Comparison of ENCODE assay signal across 6 cellular contexts in genomic region chr1:145886390-145886789, GRCh38. TPM values are rescaled to one million over a fixed set of nuclear protein-coding genes. Genes with fewer than 3 reads are reported as not detected.
DNase-seq lines count a peak whose midpoint lies in the region; ATAC-seq and TF ChIP-seq lines count a peak whose summit lies in the region.

No MANE protein-coding gene starts in this region.

- no peak overlapping the region for H4K91ac ChIP-seq in trophoblast cell (ENCODE audit: low read depth, low read length)

- H2BK120ac ChIP-seq in trophoblast cell (ENCODE audit: insufficient read depth, low read length, poor library complexity) = no peak overlapping the region

- no peak overlapping the region for H4K12ac ChIP-seq in trophoblast cell (ENCODE audit: low read depth, low read length)

- H3K9me3 Mint-ChIP-seq in dendritic cell treated with granulocyte-macrophage colony-stimulating factor and Interleukin-4, amounts not matched to agents 40 ng/mL and 50 ng/mL, for 4 days = no peaks in the 10 kb centered on the region

- DNase-seq in trophoblast cell (no peak), NCI-H82 treated with DMSO at 0.1 percent for 48 hours (lab: John Stamatoyannopoulos, UW; ENCODE audit: unreplicated experiment) (no peak), mucosa of descending colon (no peak), ecto neural progenitor cell (ENCODE audit: low spot score) (no peak)

- no peaks in the 10 kb centered on the region for H3K36me3 Mint-ChIP-seq in dendritic cell treated with granulocyte-macrophage colony-stimulating factor and Interleukin-4, amounts not matched to agents 40 ng/mL and 50 ng/mL, for 4 days (ENCODE audit: low read depth)

- peak overlapping the region; percentile 78 for H3K4me3 ChIP-seq in HUES6 (ENCODE audit: low read depth, low read length)
- no peak overlapping the region for H3K4me3 ChIP-seq in trophoblast cell (ENCODE audit: low read depth, low read length)
- no peak overlapping the region for H3K4me3 ChIP-seq in mucosa of descending colon

- no peak for TF ChIP-seq CTCF in mucosa of descending colon (IDR thresholded peaks at IDR 0.05)

- H3K27me3 Mint-ChIP-seq in dendritic cell treated with granulocyte-macrophage colony-stimulating factor and Interleukin-4, amounts not matched to agents 40 ng/mL and 50 ng/mL, for 4 days = peaks cover 21% of the 10 kb centered on the region

- H3K23ac ChIP-seq in trophoblast cell (ENCODE audit: low read length) = no peak overlapping the region

- WGBS in trophoblast cell (ENCODE audit: extremely low coverage, insufficient coverage, insufficient read length) = no CpG with 5 or more reads among the region's 11 CpGs

- H3K27ac ChIP-seq in HUES6 (ENCODE audit: low read depth, low read length) (no peak overlapping the region), trophoblast cell (ENCODE audit: low read depth, low read length) (no peak overlapping the region)

- H2BK12ac ChIP-seq in trophoblast cell (ENCODE audit: low read length) = no peak overlapping the region

- no peaks in the 10 kb centered on the region for H3K9me3 ChIP-seq in HUES6 (ENCODE audit: control insufficient read depth, insufficient read depth, low read depth, low read length)
- H3K9me3 ChIP-seq in trophoblast cell (ENCODE audit: insufficient read depth, low read depth, low read length) = no peaks in the 10 kb centered on the region
- no peaks in the 10 kb centered on the region for H3K9me3 ChIP-seq in mucosa of descending colon

- H3K4me1 ChIP-seq in HUES6 (ENCODE audit: control insufficient read depth, insufficient read depth, low read length) (peaks cover 6% of the 10 kb centered on the region; the same call in 1 of the 2 replicates), trophoblast cell (ENCODE audit: control insufficient read depth in 1 of 2, insufficient read depth in 2 of 2, low read length in 2 of 2) (peaks cover 0 to under 1% of the 10 kb centered on the region in 2 experiments), mucosa of descending colon (ENCODE audit: low read depth) (peaks cover 6% of the 10 kb centered on the region)

- H2AFZ ChIP-seq in trophoblast cell (ENCODE audit: insufficient read depth, low read length, poor library complexity) = peak overlapping the region; percentile 57

- no peak overlapping the region for H2AK5ac ChIP-seq in trophoblast cell (ENCODE audit: low read length)

- peak overlapping the region; percentile 83 for H3K4me3 Mint-ChIP-seq in dendritic cell treated with granulocyte-macrophage colony-stimulating factor and Interleukin-4, amounts not matched to agents 40 ng/mL and 50 ng/mL, for 4 days

- ATAC-seq in mucosa of descending colon = no peak

- intact Hi-C loops in dendritic cell treated with granulocyte-macrophage colony-stimulating factor and Interleukin-4, amounts not matched to agents 40 ng/mL and 50 ng/mL, for 4 days (cut with micrococcal nuclease) = no loop called here
- intact Hi-C loops in mucosa of descending colon (cut with DNase I, micrococcal nuclease) = no loop called here

- no peaks in the 10 kb centered on the region for H3K36me3 ChIP-seq in HUES6 (ENCODE audit: control insufficient read depth, insufficient read depth, low read length)
- no peaks in the 10 kb centered on the region for H3K36me3 ChIP-seq in trophoblast cell (ENCODE audit: control insufficient read depth in 1 of 2, insufficient read depth in 2 of 2, low read length in 2 of 2)
- no peaks in the 10 kb centered on the region for H3K36me3 ChIP-seq in mucosa of descending colon (ENCODE audit: low read depth)

- peaks cover 9% of the 10 kb centered on the region for H3K4me1 Mint-ChIP-seq in dendritic cell treated with granulocyte-macrophage colony-stimulating factor and Interleukin-4, amounts not matched to agents 40 ng/mL and 50 ng/mL, for 4 days (ENCODE audit: low read depth)

- no peak overlapping the region for H3K18ac ChIP-seq in trophoblast cell (ENCODE audit: low read length)

- H3K27me3 ChIP-seq in HUES6 (ENCODE audit: control insufficient read depth, insufficient read depth, low read length) (peaks cover 29% of the 10 kb centered on the region), trophoblast cell (ENCODE audit: insufficient read depth, low read length) (peaks cover 8% of the 10 kb centered on the region)

- no peak overlapping the region for H3K14ac ChIP-seq in trophoblast cell (ENCODE audit: low read length)

- H3K9ac ChIP-seq in HUES6 (ENCODE audit: low read length) = no peak overlapping the region
- H3K9ac ChIP-seq in trophoblast cell (ENCODE audit: low read length) = no peak overlapping the region

- H3K79me2 ChIP-seq in trophoblast cell (ENCODE audit: control insufficient read depth, insufficient read depth, low read length, poor library complexity) = no peaks in the 10 kb centered on the region

- peak overlapping the region; percentile 82 for H3K4me2 ChIP-seq in trophoblast cell (ENCODE audit: low read length)

- no peak overlapping the region for H3K4ac ChIP-seq in trophoblast cell (ENCODE audit: low read depth, low read length)

- H4K8ac ChIP-seq in trophoblast cell (ENCODE audit: low read depth, low read length) = no peak overlapping the region

- no peak overlapping the region for H2BK5ac ChIP-seq in trophoblast cell (ENCODE audit: low read depth, low read length, poor library complexity)

- H3K27ac Mint-ChIP-seq in dendritic cell treated with granulocyte-macrophage colony-stimulating factor and Interleukin-4, amounts not matched to agents 40 ng/mL and 50 ng/mL, for 4 days = no peak overlapping the region

- no peaks in the 10 kb centered on the region for H3K79me1 ChIP-seq in trophoblast cell (ENCODE audit: low read length)

RNA-seq across cellular contexts. Expression of gene ANKRD35, which starts 0.7 kb away (rescaled TPM):
- 0.03 and 0.04 TPM in 2 replicates for polyA plus RNA-seq in trophoblast cell (2013)
- 1 to 10 TPM in 1 of 3 donors, under 1 TPM in 2; 0.26 to 5.6 (median 0.99) TPM for total RNA-seq in mucosa of descending colon

RNA-seq across cellular contexts. Expression of gene ITGA10, which starts 23.5 kb away (rescaled TPM):
- 0.06 and 0.07 TPM in 2 replicates for polyA plus RNA-seq in trophoblast cell (2013)
- 1 to 10 TPM in 1 of 3 donors, under 1 TPM in 2; 0.61 to 2.5 (median 0.87) TPM for total RNA-seq in mucosa of descending colon

RNA-seq across cellular contexts. Expression of gene PIAS3, which starts 27.5 kb away (rescaled TPM):
- 40.7 and 42.0 TPM in 2 replicates for polyA plus RNA-seq in trophoblast cell (2013)
- total RNA-seq in mucosa of descending colon = 10 to 100 TPM; 11.6 to 26.6 (median 14.8) TPM

RNA-seq across cellular contexts. Expression of gene PEX11B, which starts 32.1 kb away (rescaled TPM):
- 10.6 and 12.2 TPM in 2 replicates for polyA plus RNA-seq in trophoblast cell (2013)
- 10 to 100 TPM; 25.5 to 34.8 (median 33.3) TPM for total RNA-seq in mucosa of descending colon

RNA-seq across cellular contexts. Expression of gene RBM8A, which starts 40.9 kb away (rescaled TPM):
- polyA plus RNA-seq in trophoblast cell (2013) = 173 and 182 TPM in 2 replicates
- total RNA-seq in mucosa of descending colon = 10 to 100 TPM; 82.3 to 94.5 (median 93.9) TPM
